Comparison of ENCODE assay signal across 19 cellular contexts in genomic region chr1:222790115-222790514, GRCh38. TPM values are rescaled to one million over a fixed set of nuclear protein-coding genes. Genes with fewer than 3 reads are reported as not detected.
DNase-seq lines count a peak whose midpoint lies in the region; ATAC-seq and TF ChIP-seq lines count a peak whose summit lies in the region.
"Had no signal": no experiment of that assay in that cellular context is flagged by ENCODE, and none has a peak within 500 bp of the region (broad histone marks: within the 10 kb centered on the region; RNA-seq: fewer than 3 reads in every experiment).

No MANE protein-coding gene starts in this region.

- CTCF ChIA-PET in activated CD8-positive, alpha-beta T cell treated with anti-CD3 and anti-CD28 coated beads for 36 hours (lab: Charles Lee), result interaction anchor here (2.3 kb wide), 1 partner anchor 300 kb away, joined by 12 read pairs; no protein-coding TSS in a partner anchor
- CTCF ChIA-PET in activated CD8-positive, alpha-beta T cell treated with anti-CD3 and anti-CD28 coated beads, Interleukin-2, amount 10 ng/mL, durations not matched to agents 7 days and 5 days (lab: Charles Lee), result no interaction called here
- CTCF ChIA-PET in activated B cell treated with CpG ODN at 0.5 μM for 24 hours (lab: Charles Lee), result interaction anchor here (1.4 kb wide), 1 partner anchor 334 kb away, joined by 6 read pairs; no protein-coding TSS in a partner anchor

- H3K4me1 ChIP-seq in effector memory CD4-positive, alpha-beta T cell (ENCODE audit: control insufficient read depth, insufficient read depth, low read length, poor library complexity, severe bottlenecking), result no peaks in the 10 kb centered on the region
- H3K4me1 ChIP-seq: HAP-1 had no signal

- no peaks in the 10 kb centered on the region for H3K27me3 ChIP-seq in effector memory CD4-positive, alpha-beta T cell (replicated peaks; ENCODE audit: control insufficient read depth, insufficient read depth, low read length, poor library complexity, severe bottlenecking)

- H3K27ac Mint-ChIP-seq in activated CD8-positive, alpha-beta T cell treated with anti-CD3 and anti-CD28 coated beads for 36 hours, result no peak overlapping the region
- no peak overlapping the region for H3K27ac Mint-ChIP-seq in activated CD8-positive, alpha-beta T cell treated with anti-CD3 and anti-CD28 coated beads, Interleukin-2, amount 10 ng/mL, durations not matched to agents 7 days and 5 days
- peak overlapping the region; percentile 24 for H3K27ac Mint-ChIP-seq in activated B cell treated with CpG ODN at 0.5 μM for 24 hours
- H3K27ac Mint-ChIP-seq in activated naive CD8-positive, alpha-beta T cell treated with anti-CD3 and anti-CD28 coated beads, Interleukin-2, amount 50 U/mL, for 24 hours, result no peak overlapping the region
- H3K27ac Mint-ChIP-seq: CD8-positive, alpha-beta T cell; GM23338 had no signal

- peaks cover 11% of the 10 kb centered on the region for H3K9me3 Mint-ChIP-seq in activated CD8-positive, alpha-beta T cell treated with anti-CD3 and anti-CD28 coated beads for 36 hours
- no peaks in the 10 kb centered on the region for H3K9me3 Mint-ChIP-seq in activated CD8-positive, alpha-beta T cell treated with anti-CD3 and anti-CD28 coated beads, Interleukin-2, amount 10 ng/mL, durations not matched to agents 7 days and 5 days (ENCODE audit: insufficient read depth)
- H3K9me3 Mint-ChIP-seq in activated B cell treated with CpG ODN at 0.5 μM for 24 hours, result peaks cover 11% of the 10 kb centered on the region
- H3K9me3 Mint-ChIP-seq in activated naive CD8-positive, alpha-beta T cell treated with anti-CD3 and anti-CD28 coated beads, Interleukin-2, amount 50 U/mL, for 24 hours, result peaks cover 8% of the 10 kb centered on the region
- H3K9me3 Mint-ChIP-seq: CD8-positive, alpha-beta T cell had no signal

- peaks cover 20% of the 10 kb centered on the region for H3K4me1 Mint-ChIP-seq in activated CD8-positive, alpha-beta T cell treated with anti-CD3 and anti-CD28 coated beads for 36 hours (ENCODE audit: low read depth)
- peaks cover 7% of the 10 kb centered on the region for H3K4me1 Mint-ChIP-seq in activated CD8-positive, alpha-beta T cell treated with anti-CD3 and anti-CD28 coated beads, Interleukin-2, amount 10 ng/mL, durations not matched to agents 7 days and 5 days (ENCODE audit: low read depth)
- H3K4me1 Mint-ChIP-seq in activated B cell treated with CpG ODN at 0.5 μM for 24 hours, result peaks cover 49% of the 10 kb centered on the region
- peaks cover 15% of the 10 kb centered on the region for H3K4me1 Mint-ChIP-seq in activated naive CD8-positive, alpha-beta T cell treated with anti-CD3 and anti-CD28 coated beads, Interleukin-2, amount 50 U/mL, for 24 hours

- H3K4me3 Mint-ChIP-seq in activated CD8-positive, alpha-beta T cell treated with anti-CD3 and anti-CD28 coated beads for 36 hours, result no peak overlapping the region
- no peak overlapping the region for H3K4me3 Mint-ChIP-seq in activated CD8-positive, alpha-beta T cell treated with anti-CD3 and anti-CD28 coated beads, Interleukin-2, amount 10 ng/mL, durations not matched to agents 7 days and 5 days
- no peak overlapping the region for H3K4me3 Mint-ChIP-seq in activated B cell treated with CpG ODN at 0.5 μM for 24 hours
- no peak overlapping the region for H3K4me3 Mint-ChIP-seq in activated naive CD8-positive, alpha-beta T cell treated with anti-CD3 and anti-CD28 coated beads, Interleukin-2, amount 50 U/mL, for 24 hours
- H3K4me3 Mint-ChIP-seq: CD8-positive, alpha-beta T cell; GM23338 had no signal

- no peak for TF ChIP-seq CTCF in activated CD8-positive, alpha-beta T cell treated with anti-CD3 and anti-CD28 coated beads for 36 hours (IDR thresholded peaks at IDR 0.05)
- no peak for TF ChIP-seq CTCF in activated B cell treated with CpG ODN at 0.5 μM for 24 hours (IDR thresholded peaks at IDR 0.05)

- H3K27ac ChIP-seq in effector memory CD4-positive, alpha-beta T cell (ENCODE audit: insufficient read depth, low read length, poor library complexity, severe bottlenecking), result no peak overlapping the region

- peak; percentile 30 for DNase-seq in activated CD8-positive, alpha-beta T cell treated with anti-CD3 and anti-CD28 coated beads for 36 hours
- no peak for DNase-seq in activated CD8-positive, alpha-beta T cell treated with anti-CD3 and anti-CD28 coated beads, Interleukin-2, amount 10 ng/mL, durations not matched to agents 7 days and 5 days
- DNase-seq in activated B cell treated with CpG ODN at 0.5 μM for 24 hours, result no peak
- no peak for DNase-seq in activated naive CD8-positive, alpha-beta T cell treated with anti-CD3 and anti-CD28 coated beads, Interleukin-2, amount 50 U/mL, for 24 hours
- no peak for DNase-seq in stimulated activated naive CD8-positive, alpha-beta T cell treated with anti-CD3 and anti-CD28 coated beads, Interleukin-15, Interleukin-2, amounts not matched to agents 100 U/mL and 50 U/mL, for 24 hours
- no peak for DNase-seq in effector memory CD4-positive, alpha-beta T cell
- no peak for DNase-seq in NCI-H1105 (lab: John Stamatoyannopoulos, UW)
- DNase-seq: C1 segment of cervical spinal cord; CD8-positive, alpha-beta T cell; DND-41; NCI-H1092; NCI-H1436 treated with DMSO at 0.1 percent for 48 hours; NCI-H1930; NCI-H69; SIG-M5 had no signal

- intact Hi-C loops in activated CD8-positive, alpha-beta T cell treated with anti-CD3 and anti-CD28 coated beads for 36 hours (cut with micrococcal nuclease), result loop anchor here (2.0 to 5.0 kb wide), 2 partner anchors 291 to 332 kb away; no protein-coding TSS in a partner anchor
- intact Hi-C loops in activated B cell treated with CpG ODN at 0.5 μM for 24 hours (cut with micrococcal nuclease), result loop anchor here (5.0 kb wide), 2 partner anchors 197 to 892 kb away; no protein-coding TSS in a partner anchor

- peaks cover 2% of the 10 kb centered on the region for H3K36me3 Mint-ChIP-seq in activated CD8-positive, alpha-beta T cell treated with anti-CD3 and anti-CD28 coated beads for 36 hours (ENCODE audit: low read depth)
- H3K36me3 Mint-ChIP-seq in activated CD8-positive, alpha-beta T cell treated with anti-CD3 and anti-CD28 coated beads, Interleukin-2, amount 10 ng/mL, durations not matched to agents 7 days and 5 days (ENCODE audit: low read depth), result no peaks in the 10 kb centered on the region
- peaks cover 2% of the 10 kb centered on the region for H3K36me3 Mint-ChIP-seq in activated B cell treated with CpG ODN at 0.5 μM for 24 hours (ENCODE audit: low read depth)
- no peaks in the 10 kb centered on the region for H3K36me3 Mint-ChIP-seq in activated naive CD8-positive, alpha-beta T cell treated with anti-CD3 and anti-CD28 coated beads, Interleukin-2, amount 50 U/mL, for 24 hours (ENCODE audit: low read depth)
- H3K36me3 Mint-ChIP-seq: CD8-positive, alpha-beta T cell had no signal

- POLR2A ChIA-PET in activated CD8-positive, alpha-beta T cell treated with anti-CD3 and anti-CD28 coated beads for 36 hours (lab: Charles Lee), result no interaction called here
- POLR2A ChIA-PET in activated CD8-positive, alpha-beta T cell treated with anti-CD3 and anti-CD28 coated beads, Interleukin-2, amount 10 ng/mL, durations not matched to agents 7 days and 5 days (lab: Charles Lee), result no interaction called here
- POLR2A ChIA-PET in activated B cell treated with CpG ODN at 0.5 μM for 24 hours (lab: Charles Lee), result interaction anchor here (1.0 kb wide), 1 partner anchor 146 kb away, joined by 3 read pairs; no protein-coding TSS in a partner anchor

- peak; percentile 60 for ATAC-seq in activated CD8-positive, alpha-beta T cell treated with anti-CD3 and anti-CD28 coated beads for 36 hours
- no peak for ATAC-seq in activated CD8-positive, alpha-beta T cell treated with anti-CD3 and anti-CD28 coated beads, Interleukin-2, amount 10 ng/mL, durations not matched to agents 7 days and 5 days
- ATAC-seq in activated B cell treated with CpG ODN at 0.5 μM for 24 hours (ENCODE audit: low read depth), result no peak
- ATAC-seq in activated naive CD8-positive, alpha-beta T cell treated with anti-CD3 and anti-CD28 coated beads, Interleukin-2, amount 50 U/mL, for 24 hours, result peak; percentile 25
- peak; percentile 23 for ATAC-seq in stimulated activated naive CD8-positive, alpha-beta T cell treated with anti-CD3 and anti-CD28 coated beads, Interleukin-15, Interleukin-2, amounts not matched to agents 100 U/mL and 50 U/mL, for 24 hours
- ATAC-seq: CD8-positive, alpha-beta T cell; GM23338; Panc1 had no signal

- no peaks in the 10 kb centered on the region for H3K36me3 ChIP-seq in effector memory CD4-positive, alpha-beta T cell (ENCODE audit: control insufficient read depth, insufficient read depth, low read length)
- H3K36me3 ChIP-seq: HAP-1 had no signal

- H3K27me3 Mint-ChIP-seq in activated CD8-positive, alpha-beta T cell treated with anti-CD3 and anti-CD28 coated beads for 36 hours, result peaks cover 1% of the 10 kb centered on the region
- peaks cover 8% of the 10 kb centered on the region for H3K27me3 Mint-ChIP-seq in activated CD8-positive, alpha-beta T cell treated with anti-CD3 and anti-CD28 coated beads, Interleukin-2, amount 10 ng/mL, durations not matched to agents 7 days and 5 days (ENCODE audit: low read depth)
- no peaks in the 10 kb centered on the region for H3K27me3 Mint-ChIP-seq in activated B cell treated with CpG ODN at 0.5 μM for 24 hours
- H3K27me3 Mint-ChIP-seq in activated naive CD8-positive, alpha-beta T cell treated with anti-CD3 and anti-CD28 coated beads, Interleukin-2, amount 50 U/mL, for 24 hours, result no peaks in the 10 kb centered on the region

- H3K4me3 ChIP-seq in effector memory CD4-positive, alpha-beta T cell (ENCODE audit: insufficient read depth, low read depth, low read length, poor library complexity, severe bottlenecking), result no peak overlapping the region
- H3K4me3 ChIP-seq: GM12878, GM23338, HAP-1 had no signal

- H3K9me3 ChIP-seq in effector memory CD4-positive, alpha-beta T cell (ENCODE audit: control insufficient read depth, low read length), result no peaks in the 10 kb centered on the region
- H3K9me3 ChIP-seq: HAP-1 had no signal

RNA-seq across cellular contexts. Expression of gene DISP1, which starts 24.7 kb away (rescaled TPM):
- total RNA-seq in activated CD8-positive, alpha-beta T cell treated with anti-CD3 and anti-CD28 coated beads for 36 hours, result 1 to 10 TPM; 1.8 to 2.1 TPM
- 1 to 10 TPM; 1.5 to 2.0 TPM for total RNA-seq in activated CD8-positive, alpha-beta T cell treated with anti-CD3 and anti-CD28 coated beads, Interleukin-2, amount 10 ng/mL, durations not matched to agents 7 days and 5 days
- total RNA-seq in activated B cell treated with CpG ODN at 0.5 μM for 24 hours, result 4.5 and 5.1 TPM in 2 replicates

RNA-seq across cellular contexts. Expression of gene FAM177B, which starts 53.1 kb away (rescaled TPM):
- not detected for total RNA-seq in activated CD8-positive, alpha-beta T cell treated with anti-CD3 and anti-CD28 coated beads for 36 hours
- not detected for total RNA-seq in activated CD8-positive, alpha-beta T cell treated with anti-CD3 and anti-CD28 coated beads, Interleukin-2, amount 10 ng/mL, durations not matched to agents 7 days and 5 days
- total RNA-seq in activated B cell treated with CpG ODN at 0.5 μM for 24 hours, result 3.5 and 3.8 TPM in 2 replicates
- total RNA-seq: CD8-positive, alpha-beta T cell; GM12878; GM23338 had no signal

Comparison
In these comparisons a context has a peak if more than half of its experiments do, and no peak if none do; other contexts are left out.
1. ATAC-seq: peak in activated CD8-positive, alpha-beta T cell treated with anti-CD3 and anti-CD28 coated beads for 36 hours (single experiment), activated naive CD8-positive, alpha-beta T cell treated with anti-CD3 and anti-CD28 coated beads, Interleukin-2, amount 50 U/mL, for 24 hours (single experiment) and stimulated activated naive CD8-positive, alpha-beta T cell treated with anti-CD3 and anti-CD28 coated beads, Interleukin-15, Interleukin-2, amounts not matched to agents 100 U/mL and 50 U/mL, for 24 hours (single experiment); none in activated CD8-positive, alpha-beta T cell treated with anti-CD3 and anti-CD28 coated beads, Interleukin-2, amount 10 ng/mL, durations not matched to agents 7 days and 5 days (single experiment) and activated B cell treated with CpG ODN at 0.5 μM for 24 hours (single experiment).